Comparison of ENCODE assay signal across 7 cellular contexts in genomic region chr3:128929364-128929763, GRCh38.
"Had no signal": no experiment of that assay in that cellular context is flagged by ENCODE, and none has a peak within 500 bp of the region (broad histone marks: within the 10 kb centered on the region; RNA-seq: fewer than 3 reads in every experiment).

No MANE protein-coding gene starts in this region.

- DNase-seq: IMR-90, KBM-7, KG1 had no signal

- H3K4me3 Mint-ChIP-seq: IgD-negative memory B cell had no signal

- ATAC-seq: HepG2, K562 had no signal

- H3K27ac Mint-ChIP-seq: IgD-negative memory B cell had no signal

- H3K27ac ChIP-seq: HL-60 had no signal

- H3K36me3 Mint-ChIP-seq: IgD-negative memory B cell had no signal

- H3K4me3 ChIP-seq: K562 had no signal
